ENCODE assay signal across 11 cellular contexts in genomic region chr4:2923141-2923551, GRCh38. TPM values are rescaled to one million over a fixed set of nuclear protein-coding genes. Genes with fewer than 3 reads are reported as not detected.
DNase-seq lines count a peak whose midpoint lies in the region; ATAC-seq and TF ChIP-seq lines count a peak whose summit lies in the region.
"Had no signal": no experiment of that assay in that cellular context is flagged by ENCODE, and none has a peak within 500 bp of the region (broad histone marks: within the 10 kb centered on the region; RNA-seq: fewer than 3 reads in every experiment).

No MANE protein-coding gene starts in this region.

- no peaks in the 10 kb centered on the region for H3K9me3 Mint-ChIP-seq in CD8-positive, alpha-beta memory T cell
- H3K9me3 Mint-ChIP-seq in endodermal cell (peaks cover 22% of the 10 kb centered on the region), neural progenitor cell (peaks cover 28% of the 10 kb centered on the region)

- no peak overlapping the region for H3K4me3 ChIP-seq in CD8-positive, alpha-beta memory T cell (ENCODE audit: low read length)
- H3K4me3 ChIP-seq in RWPE2 (ENCODE audit: severe bottlenecking) (no peak overlapping the region), endodermal cell (ENCODE audit: low read length) (no peak overlapping the region), neural progenitor cell (no peak overlapping the region)
- H3K4me3 ChIP-seq: body of pancreas, ovary had no signal

- peaks cover 23% of the 10 kb centered on the region for H3K4me1 ChIP-seq in CD8-positive, alpha-beta memory T cell (ENCODE audit: insufficient read depth, low read length)
- H3K4me1 ChIP-seq in RWPE2 (ENCODE audit: insufficient read depth, poor library complexity, severe bottlenecking), result peaks cover 9% of the 10 kb centered on the region
- H3K4me1 ChIP-seq in endodermal cell (ENCODE audit: control insufficient read depth, insufficient read depth, low read length), result peaks cover 7% of the 10 kb centered on the region
- H3K4me1 ChIP-seq in neural progenitor cell, result peaks cover 25% of the 10 kb centered on the region

- H3K27ac ChIP-seq in CD8-positive, alpha-beta memory T cell (ENCODE audit: low read depth, low read length), result no peak overlapping the region
- H3K27ac ChIP-seq in RWPE2 (ENCODE audit: poor library complexity, severe bottlenecking) (peak overlapping the region; percentile 32), endodermal cell (ENCODE audit: low read depth, low read length) (peak overlapping the region; percentile 64), neural progenitor cell (peak overlapping the region; percentile 76)
- H3K27ac ChIP-seq: body of pancreas, ovary had no signal

- no peaks in the 10 kb centered on the region for H3K9me3 ChIP-seq in CD8-positive, alpha-beta memory T cell (ENCODE audit: low read length)
- H3K9me3 ChIP-seq in RWPE2 (ENCODE audit: severe bottlenecking), result peaks cover 3% of the 10 kb centered on the region
- peaks cover 13% of the 10 kb centered on the region for H3K9me3 ChIP-seq in endodermal cell (ENCODE audit: control insufficient read depth, low read length)
- peaks cover 5% of the 10 kb centered on the region for H3K9me3 ChIP-seq in neural progenitor cell (ENCODE audit: low read depth)
- H3K9me3 ChIP-seq: body of pancreas, ovary had no signal

- ATAC-seq in RWPE2 (ENCODE audit: low read depth), result peak; percentile 20; the same call in 1 of the 3 replicates
- no peak for ATAC-seq in GM21447 (IDR thresholded peaks at IDR 0.05; ENCODE audit: unreplicated experiment)
- no peak for ATAC-seq in GM19023 (IDR thresholded peaks at IDR 0.05; ENCODE audit: unreplicated experiment)
- ATAC-seq: body of pancreas had no signal

- no peak overlapping the region for H2AFZ ChIP-seq in neural progenitor cell (replicated peaks)

- H3K4me1 Mint-ChIP-seq in CD8-positive, alpha-beta memory T cell, result peaks cover 47 to 55% (median 54%) of the 10 kb centered on the region in 3 donors
- peaks cover 22% of the 10 kb centered on the region for H3K4me1 Mint-ChIP-seq in endodermal cell
- H3K4me1 Mint-ChIP-seq in neural progenitor cell, result peaks cover 33% of the 10 kb centered on the region

- peaks cover 24% of the 10 kb centered on the region for H3K36me3 ChIP-seq in CD8-positive, alpha-beta memory T cell (ENCODE audit: insufficient read depth, low read length)
- H3K36me3 ChIP-seq in RWPE2 (ENCODE audit: low read depth) (peaks cover 41% of the 10 kb centered on the region), endodermal cell (ENCODE audit: control insufficient read depth, insufficient read depth, low read length) (peaks cover 85% of the 10 kb centered on the region), neural progenitor cell (peaks cover 11% of the 10 kb centered on the region)
- H3K36me3 ChIP-seq: ovary had no signal

- TF ChIP-seq CTCF in RWPE2 (IDR thresholded peaks at IDR 0.05; ENCODE audit: poor library complexity, severe bottlenecking) (no peak), endodermal cell (conservative IDR thresholded peaks at IDR 0.05) (no peak), neural progenitor cell (IDR thresholded peaks at IDR 0.05) (no peak)

- H3K4me2 ChIP-seq in neural progenitor cell, result peak overlapping the region; percentile 61

- CTCF ChIA-PET in CD8-positive, alpha-beta memory T cell (lab: Charles Lee), result interaction anchor here (1.0 to 1.5 kb wide), 5 partner anchors 8 to 166 kb away, joined by 3 to 4 read pairs (median 3); no protein-coding TSS in a partner anchor

- H4K20me1 ChIP-seq in neural progenitor cell (ENCODE audit: low read depth), result no peaks in the 10 kb centered on the region

- H3F3A ChIP-seq in neural progenitor cell (ENCODE audit: low read depth), result peaks cover 17% of the 10 kb centered on the region

- 92 to 93% methylated on average over 8 to 10 of the region's 10 CpGs for WGBS in endodermal cell (ENCODE audit: insufficient coverage in 1 of 2, insufficient read length in 1 of 2), 2 experiments

- peaks cover 35% of the 10 kb centered on the region for H3K79me2 ChIP-seq in neural progenitor cell (ENCODE audit: low read depth)

- peak overlapping the region in 6 of 7 donors; percentile 45 to 74 (median 60) for H3K4me3 Mint-ChIP-seq in CD8-positive, alpha-beta memory T cell
- H3K4me3 Mint-ChIP-seq in endodermal cell, result no peak overlapping the region
- H3K4me3 Mint-ChIP-seq in neural progenitor cell, result peak overlapping the region; percentile 33

- H3K27ac Mint-ChIP-seq in CD8-positive, alpha-beta memory T cell, result peak overlapping the region; percentile 87 to 96 (median 92)
- H3K27ac Mint-ChIP-seq in endodermal cell (peak overlapping the region; percentile 86), neural progenitor cell (peak overlapping the region; percentile 93)

- H3K27me3 Mint-ChIP-seq in CD8-positive, alpha-beta memory T cell, result no peaks in the 10 kb centered on the region
- H3K27me3 Mint-ChIP-seq in endodermal cell (ENCODE audit: insufficient read depth) (no peaks in the 10 kb centered on the region), neural progenitor cell (ENCODE audit: insufficient read depth, low read depth) (peaks cover 6% of the 10 kb centered on the region)

- H3K36me3 Mint-ChIP-seq in CD8-positive, alpha-beta memory T cell, result peaks cover 24 to 90% (median 28%) of the 10 kb centered on the region in 3 donors
- peaks cover 86% of the 10 kb centered on the region for H3K36me3 Mint-ChIP-seq in endodermal cell (ENCODE audit: low read depth)
- H3K36me3 Mint-ChIP-seq in neural progenitor cell, result peaks cover 51% of the 10 kb centered on the region

- H3K9ac ChIP-seq in endodermal cell (ENCODE audit: extremely low read depth, low read length, poor library complexity, severe bottlenecking), result no peak overlapping the region
- H3K9ac ChIP-seq in neural progenitor cell, result no peak overlapping the region

- POLR2A ChIA-PET in CD8-positive, alpha-beta memory T cell (lab: Charles Lee), result interaction anchor here (1.1 to 1.4 kb wide), 2 partner anchors 9 to 12 kb away, joined by 3 to 4 read pairs; no protein-coding TSS in a partner anchor

- DNase-seq in CD8-positive, alpha-beta memory T cell, result peak in 1 of 5 donors; percentile 56
- DNase-seq in RWPE2 (ENCODE audit: low spot score) (no peak), endodermal cell (peak; percentile 75), neural progenitor cell (ENCODE audit: low spot score) (no peak), NCI-H2227 (lab: John Stamatoyannopoulos, UW; ENCODE audit: unreplicated experiment) (no peak)
- no peak for DNase-seq in stimulated activated CD4-positive, alpha-beta T cell treated with anti-CD3 and anti-CD28 coated beads, Interleukin-12 subunit alpha, Interleukin-12 subunit beta, amount 100 ng/mL, for 4 hours
- DNase-seq: body of pancreas; NK-92 treated with Interleukin-12 subunit alpha and Interleukin-12 subunit beta, amount 100 ng/mL, for 24 hours had no signal

- no peaks in the 10 kb centered on the region for H3K27me3 ChIP-seq in CD8-positive, alpha-beta memory T cell (ENCODE audit: insufficient read depth, low read length, poor library complexity, severe bottlenecking)
- H3K27me3 ChIP-seq in RWPE2 (ENCODE audit: insufficient read depth, poor library complexity, severe bottlenecking) (no peaks in the 10 kb centered on the region), endodermal cell (ENCODE audit: control insufficient read depth, insufficient read depth, low read length, poor library complexity, severe bottlenecking) (no peaks in the 10 kb centered on the region), neural progenitor cell (no peaks in the 10 kb centered on the region)
- H3K27me3 ChIP-seq: body of pancreas, ovary had no signal

RNA-seq across cellular contexts. Expression of gene NOP14, which starts 40.1 kb away (rescaled TPM):
- total RNA-seq in CD8-positive, alpha-beta memory T cell, result 100 to 1,000 TPM; 156 to 165 TPM
- polyA plus RNA-seq in CD8-positive, alpha-beta memory T cell, result 26.5 TPM
- total RNA-seq in endodermal cell (10 to 100 TPM; 23.0 to 31.9 TPM), neural progenitor cell (ENCODE audit: low replicate concordance) (16.8 and 22.0 TPM in 2 replicates)
- 20.5 TPM for polyA plus RNA-seq in endodermal cell (2013, experiment 1 of 2)
- polyA plus RNA-seq in endodermal cell (2013, experiment 2 of 2), result 18.2 TPM

RNA-seq across cellular contexts. Expression of gene GRK4, which starts 40.2 kb away (rescaled TPM):
- 1 to 10 TPM; 5.4 to 7.7 TPM for total RNA-seq in CD8-positive, alpha-beta memory T cell
- polyA plus RNA-seq in CD8-positive, alpha-beta memory T cell, result 2.5 TPM
- 1 to 10 TPM; 2.8 to 4.2 TPM for total RNA-seq in endodermal cell
- polyA plus RNA-seq in endodermal cell (2013, experiment 1 of 2), result 3.5 TPM
- polyA plus RNA-seq in endodermal cell (2013, experiment 2 of 2), result 4.0 TPM
- total RNA-seq in neural progenitor cell (ENCODE audit: low replicate concordance), result 1.3 and 3.2 TPM in 2 replicates
